8 cellular contexts compared by ENCODE assay signal in the genomic region with DNA sequence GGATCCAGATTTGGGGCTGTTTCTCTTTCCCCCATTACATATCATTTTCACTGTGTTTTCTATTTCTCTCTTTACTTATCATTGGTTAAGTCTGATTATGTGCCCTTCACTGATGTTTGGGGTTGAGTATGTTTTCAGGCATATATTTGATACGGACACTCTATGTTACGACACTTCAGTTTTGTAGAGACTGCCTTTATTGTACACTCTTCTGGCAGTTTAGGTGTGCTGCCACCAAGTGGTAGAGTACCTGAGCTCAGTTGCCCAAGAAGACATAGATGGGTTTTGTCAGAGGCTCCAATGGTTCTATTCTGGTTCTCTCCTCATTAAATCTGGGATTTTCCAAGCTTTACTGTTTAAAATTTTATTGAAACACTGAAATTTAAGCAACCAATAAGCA.
DNase-seq lines count a peak whose midpoint lies in the region; ATAC-seq, FAIRE-seq and TF ChIP-seq lines count a peak whose summit lies in the region.

No MANE protein-coding gene starts in this region.

- CTCF ChIA-PET in T-cell (lab: Charles Lee): no interaction called here

- peaks cover 0 to 14% of the 10 kb centered on the region in 2 donors for H3K4me1 ChIP-seq in left lung

- no peak overlapping the region for H3K27ac Mint-ChIP-seq in T-cell

- no peaks in the 10 kb centered on the region for H3K27me3 ChIP-seq in left lung

- no peaks in the 10 kb centered on the region for H3K36me3 ChIP-seq in left lung

- peaks cover 18 to 19% of the 10 kb centered on the region in 2 donors for H3K27me3 Mint-ChIP-seq in T-cell

- no peak overlapping the region for H3K27ac ChIP-seq in left lung

- H3K9me3 Mint-ChIP-seq in T-cell: peaks cover 0 to 5% (median 0%) of the 10 kb centered on the region in 3 donors

- no peaks in the 10 kb centered on the region for H3K9me3 ChIP-seq in left lung

- no peak overlapping the region for H3K4me3 Mint-ChIP-seq in T-cell

- peak; percentile 68 for TF ChIP-seq CTCF in LNCaP clone FGC (IDR thresholded peaks at IDR 0.05; ENCODE audit: control insufficient read depth, extremely low read depth, insufficient read depth)
- TF ChIP-seq CTCF in left lung (IDR thresholded peaks at IDR 0.05): peak; percentile 15 to 21

- no peaks in the 10 kb centered on the region for H3K4me1 Mint-ChIP-seq in T-cell

- no peak for FAIRE-seq in HTR-8/SVneo (lab: Jason Lieb, UNC)

- POLR2A ChIA-PET in T-cell (lab: Charles Lee): no interaction called here

- H3K36me3 Mint-ChIP-seq in T-cell: no peaks in the 10 kb centered on the region

- ATAC-seq in left lung: peak; percentile 52
- ATAC-seq in HG03097 (IDR thresholded peaks at IDR 0.05; ENCODE audit: low FRiP score, unreplicated experiment): no peak
- no peak for ATAC-seq in T-cell (replicated peaks in 1 of 4)

- intact Hi-C loops in left lung (cut with DNase I): no loop called here

- H3K4me3 ChIP-seq in LNCaP clone FGC (ENCODE audit: low read depth, low read length) (no peak overlapping the region), left lung (no peak overlapping the region)

- DNase-seq in DMS153 treated with DMSO at 0.1 percent for 48 hours (lab: John Stamatoyannopoulos, UW; ENCODE audit: unreplicated experiment) (peak; percentile 52), LNCaP clone FGC (ENCODE audit: low read depth) (no peak), SW480 (ENCODE audit: low spot score) (peak; percentile 37), left lung (no peak), T-cell (no peak), HTR-8/SVneo (ENCODE audit: insufficient read length, low spot score) (no peak)
- DNase-seq in activated CD4-positive, alpha-beta T cell treated with anti-CD3 and anti-CD28 coated beads, Interleukin-2, amount 50 U/mL, for 4 hours: no peak

Comparison
In these comparisons a context has a peak if more than half of its experiments do, and no peak if none do; other contexts are left out.
1. DNase-seq: peak in DMS153 treated with DMSO at 0.1 percent for 48 hours (single experiment) and SW480 (single experiment); none in LNCaP clone FGC (single experiment), left lung (0 of 2), activated CD4-positive, alpha-beta T cell treated with anti-CD3 and anti-CD28 coated beads, Interleukin-2, amount 50 U/mL, for 4 hours (0 of 2), T-cell (0 of 34) and HTR-8/SVneo (single experiment).